In the genomic region with DNA sequence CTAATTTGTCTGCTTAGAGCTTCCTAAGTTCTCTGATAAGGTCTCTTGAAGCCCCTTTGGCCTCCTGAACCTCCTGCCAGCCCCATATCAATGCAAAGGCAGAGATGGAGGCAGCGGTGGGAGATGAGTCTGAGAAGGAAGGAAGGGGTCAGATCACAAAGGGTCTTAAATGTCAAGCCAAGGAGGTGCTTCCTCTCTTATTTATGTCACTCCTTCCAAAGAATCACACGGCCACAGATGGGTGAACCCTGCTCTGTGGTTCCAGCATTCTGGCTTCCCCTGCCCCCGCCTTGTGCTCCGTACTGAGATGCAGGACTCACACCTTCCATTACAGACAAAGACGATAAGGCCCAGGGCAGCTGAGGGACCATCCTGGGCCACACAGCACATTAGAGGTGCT, we compare ENCODE assay signal across 17 cellular contexts.
DNase-seq lines count a peak whose midpoint lies in the region; ATAC-seq, FAIRE-seq and TF ChIP-seq lines count a peak whose summit lies in the region.
"Had no signal": no experiment of that assay in that cellular context is flagged by ENCODE, and none has a peak within 500 bp of the region (broad histone marks: within the 10 kb centered on the region; RNA-seq: fewer than 3 reads in every experiment).

No MANE protein-coding gene starts in this region.

- no peak for TF ChIP-seq EP300 in suprapubic skin (IDR thresholded peaks at IDR 0.05)

- DNase-seq in Jurkat, Clone E6-1 (ENCODE audit: low read depth, low spot score) = peak; percentile 37
- DNase-seq in bronchial epithelial cell (ENCODE audit: low read depth) = no peak
- peak; percentile 39 for DNase-seq in mesenteric fat pad (ENCODE audit: low spot score)
- DNase-seq in upper lobe of right lung = peak; percentile 33
- no peak for DNase-seq in UCSD-AML1 (lab: John Stamatoyannopoulos, UW; ENCODE audit: unreplicated experiment)
- no peak for DNase-seq in suprapubic skin (ENCODE audit: low spot score in 2 of 2)
- DNase-seq: 8988T; CD4-positive, alpha-beta memory T cell; DMS153; DMS79; GDM1; H9 had no signal

- no peak for ATAC-seq in upper lobe of right lung
- ATAC-seq in GM21423 (IDR thresholded peaks at IDR 0.05; ENCODE audit: unreplicated experiment) = no peak

- H3K36me3 ChIP-seq in bronchial epithelial cell (ENCODE audit: control insufficient read depth, insufficient read depth, low read length) (no peaks in the 10 kb centered on the region), upper lobe of right lung (no peaks in the 10 kb centered on the region), suprapubic skin (no peaks in the 10 kb centered on the region)
- H3K36me3 ChIP-seq: BLaER1 had no signal

- H3K9me3 ChIP-seq in upper lobe of right lung (no peaks in the 10 kb centered on the region), suprapubic skin (no peaks in the 10 kb centered on the region)

- TF ChIP-seq CTCF in bronchial epithelial cell (IDR thresholded peaks at IDR 0.05; ENCODE audit: insufficient read depth, low read length, severe bottlenecking) (no peak), upper lobe of right lung (IDR thresholded peaks at IDR 0.05) (no peak), suprapubic skin (IDR thresholded peaks at IDR 0.05) (no peak)

- intact Hi-C loops in upper lobe of right lung (cut with DNase I) = no loop called here

- H3K27ac ChIP-seq in upper lobe of right lung = no peak overlapping the region
- no peak overlapping the region for H3K27ac ChIP-seq in suprapubic skin
- H3K27ac ChIP-seq: BLaER1 had no signal

- no peak overlapping the region for H3K4me3 ChIP-seq in Jurkat, Clone E6-1 (ENCODE audit: low read length)
- H3K4me3 ChIP-seq in bronchial epithelial cell (ENCODE audit: low read depth, low read length) = no peak overlapping the region
- H3K4me3 ChIP-seq in upper lobe of right lung = no peak overlapping the region
- no peak overlapping the region for H3K4me3 ChIP-seq in suprapubic skin
- H3K4me3 ChIP-seq: BLaER1 had no signal

- 77% methylated on average over 5 of the region's 5 CpGs for WGBS in suprapubic skin

- FAIRE-seq in bronchial epithelial cell (lab: Jason Lieb, UNC) = peak; percentile 28
- FAIRE-seq: GM12892, H1, HTR-8/SVneo had no signal

- no peaks in the 10 kb centered on the region for H3K4me1 ChIP-seq in upper lobe of right lung
- no peaks in the 10 kb centered on the region for H3K4me1 ChIP-seq in suprapubic skin
- H3K4me1 ChIP-seq: BLaER1 had no signal

- TF ChIP-seq POLR2A in suprapubic skin (IDR thresholded peaks at IDR 0.05) = no peak

- H3K27me3 ChIP-seq in bronchial epithelial cell (ENCODE audit: control insufficient read depth, insufficient read depth, low read length) (no peaks in the 10 kb centered on the region), upper lobe of right lung (no peaks in the 10 kb centered on the region), suprapubic skin (no peaks in the 10 kb centered on the region)
- H3K27me3 ChIP-seq: BLaER1 had no signal

Comparison
In these comparisons a context has a peak if more than half of its experiments do, and no peak if none do; other contexts are left out.
1. DNase-seq: peak in Jurkat, Clone E6-1 (single experiment), mesenteric fat pad (single experiment) and upper lobe of right lung (single experiment); none in bronchial epithelial cell (single experiment), UCSD-AML1 (single experiment) and suprapubic skin (0 of 2).